In genomic region chr2:237296756-237297155, GRCh38 we compare ENCODE assay signal across 19 cellular contexts.
DNase-seq lines count a peak whose midpoint lies in the region; ATAC-seq and TF ChIP-seq lines count a peak whose summit lies in the region.
"Had no signal": no experiment of that assay in that cellular context is flagged by ENCODE, and none has a peak within 500 bp of the region (broad histone marks: within the 10 kb centered on the region; RNA-seq: fewer than 3 reads in every experiment).

No MANE protein-coding gene starts in this region.

- peak overlapping the region; percentile 84 for H3K27ac Mint-ChIP-seq in nephron progenitor cell
- H3K27ac Mint-ChIP-seq: stimulated activated memory B cell treated with anti-CD40 and anti-IgM and Interleukin-4, amounts not matched to agents 10 μg/mL and 1 μg/mL and 100 μg/mL, for 72 hours; T-helper 17 cell had no signal

- H4K5ac ChIP-seq in IMR-90 (ENCODE audit: low read depth, low read length), result peak overlapping the region; percentile 83

- dilution Hi-C loops in IMR-90 (cut with HindIII; ENCODE audit: low sequenced_read_pairs, unreplicated experiment), result no loop called here

- H3K27me3 ChIP-seq in IMR-90 (ENCODE audit: control insufficient read depth, insufficient read depth, low read length) (no peaks in the 10 kb centered on the region), esophagus muscularis mucosa (peaks cover 0 to 2% (median 0%) of the 10 kb centered on the region in 4 donors), thyroid gland (no peaks in the 10 kb centered on the region), neuronal stem cell (ENCODE audit: control insufficient read depth in 3 of 3, insufficient read depth in 3 of 3, low read depth in 1 of 3, low read length in 3 of 3) (no peaks in the 10 kb centered on the region), upper lobe of right lung (no peaks in the 10 kb centered on the region)
- H3K27me3 ChIP-seq: right lobe of liver had no signal

- H3K36me3 Mint-ChIP-seq in nephron progenitor cell (ENCODE audit: low read depth), result peaks cover 5% of the 10 kb centered on the region
- H3K36me3 Mint-ChIP-seq: stimulated activated memory B cell treated with anti-CD40 and anti-IgM and Interleukin-4, amounts not matched to agents 10 μg/mL and 1 μg/mL and 100 μg/mL, for 72 hours had no signal

- peak overlapping the region; percentile 41 for H3K56ac ChIP-seq in IMR-90 (ENCODE audit: extremely low read depth, insufficient read depth, low read length)

- DNase-seq in IMR-90 (peak; percentile 62), esophagus muscularis mucosa (ENCODE audit: extremely low spot score) (no peak), nephron progenitor cell (no peak), thyroid gland (no peak), neuronal stem cell (ENCODE audit: low spot score) (no peak), NCI-H1105 treated with DMSO at 0.1 percent for 48 hours (lab: John Stamatoyannopoulos, UW) (no peak), upper lobe of right lung (no peak)
- DNase-seq: activated CD4-positive, CD25-positive, alpha-beta regulatory T cell treated with anti-CD3 and anti-CD28 coated beads, Interleukin-2, amount 50 U/mL, for 72 hours; activated naive CD4-positive, alpha-beta T cell treated with anti-CD3 and anti-CD28 coated beads, Interleukin-2, amount 50 U/mL, for 16 hours; cerebellar nuclear complex; MV-4-11; NCI-H2107; NCI-H774; right lobe of liver; RPMI8226; T-helper 17 cell had no signal

- peak overlapping the region; percentile 94 for H4K91ac ChIP-seq in IMR-90 (ENCODE audit: insufficient read depth, low read depth, low read length)
- no peak overlapping the region for H4K91ac ChIP-seq in neuronal stem cell (ENCODE audit: low read depth, low read length, poor library complexity)

- no CpG with 5 or more reads among the region's 2 CpGs for WGBS in IMR-90 (ENCODE audit: extremely low coverage in 2 of 2, insufficient read length in 1 of 2), 2 experiments
- 33% methylated on average over 2 of the region's 2 CpGs for WGBS in esophagus muscularis mucosa
- 44 to 53% methylated on average over 2 of the region's 2 CpGs for WGBS in thyroid gland, 2 donors
- no CpG with 5 or more reads among the region's 2 CpGs for WGBS in neuronal stem cell (ENCODE audit: extremely low coverage in 2 of 2, insufficient read length in 2 of 2, insufficient replicate concordance in 1 of 2), 2 donors

- no peak for TF ChIP-seq RAD21 in IMR-90 (IDR thresholded peaks at IDR 0.05; ENCODE audit: low read length)

- H3K4me1 Mint-ChIP-seq in nephron progenitor cell, result peaks cover 56% of the 10 kb centered on the region
- H3K4me1 Mint-ChIP-seq: stimulated activated memory B cell treated with anti-CD40 and anti-IgM and Interleukin-4, amounts not matched to agents 10 μg/mL and 1 μg/mL and 100 μg/mL, for 72 hours; T-helper 17 cell had no signal

- H2BK12ac ChIP-seq in neuronal stem cell (ENCODE audit: low read length), result no peak overlapping the region

- H3K27ac ChIP-seq in IMR-90 (ENCODE audit: insufficient read depth, low read length) (peak overlapping the region; percentile 82), esophagus muscularis mucosa (replicated peaks in 1 of 4) (peak overlapping the region; percentile 58 to 88 (median 73)), thyroid gland (peak overlapping the region; percentile 87 to 90 (median 88)), neuronal stem cell (replicated peaks; ENCODE audit: low read length) (no peak overlapping the region), upper lobe of right lung (no peak overlapping the region)

- H2BK5ac ChIP-seq in IMR-90 (ENCODE audit: low read depth, low read length, poor library complexity, severe bottlenecking), result peak overlapping the region; percentile 73
- no peak overlapping the region for H2BK5ac ChIP-seq in neuronal stem cell (ENCODE audit: low read length)

- TF ChIP-seq CTCF in IMR-90 (conservative IDR thresholded peaks at IDR 0.05; ENCODE audit: low read depth, low read length) (no peak), esophagus muscularis mucosa (IDR thresholded peaks at IDR 0.05) (no peak), nephron progenitor cell (IDR thresholded peaks at IDR 0.05) (no peak), thyroid gland (IDR thresholded peaks at IDR 0.05) (no peak), upper lobe of right lung (IDR thresholded peaks at IDR 0.05) (no peak)

- H3K23ac ChIP-seq in IMR-90 (ENCODE audit: low read depth, low read length) (peak overlapping the region; percentile 86), neuronal stem cell (ENCODE audit: low read depth, low read length, poor library complexity) (no peak overlapping the region)

- CTCF ChIA-PET in IMR-90 (lab: Yijun Ruan, JAX), result interaction anchor here (0.6 kb wide), 1 partner anchor 275 kb away, joined by 5 read pairs; no protein-coding TSS in a partner anchor

- H3K4me3 Mint-ChIP-seq in nephron progenitor cell, result no peak overlapping the region
- H3K4me3 Mint-ChIP-seq: stimulated activated memory B cell treated with anti-CD40 and anti-IgM and Interleukin-4, amounts not matched to agents 10 μg/mL and 1 μg/mL and 100 μg/mL, for 72 hours; T-helper 17 cell had no signal

- no TSS peak for BruUV-seq in IMR-90 (replicated peaks; lab: Mats Ljungman, UMichigan)

- peak overlapping the region; percentile 87 for H2AK5ac ChIP-seq in IMR-90 (ENCODE audit: low read depth, low read length)
- H2AK5ac ChIP-seq in neuronal stem cell (ENCODE audit: low read depth, low read length), result no peak overlapping the region

- H2BK15ac ChIP-seq in IMR-90 (ENCODE audit: low read depth, low read length) (peak overlapping the region; percentile 84; the same call in 2 of the 3 replicates), neuronal stem cell (ENCODE audit: low read length) (no peak overlapping the region)

- in situ Hi-C loops in IMR-90 (cut with MboI; ENCODE audit: low sequenced_read_pairs), result no loop called here

- peak overlapping the region; percentile 84 to 85 for H4K8ac ChIP-seq in IMR-90 (ENCODE audit: low read depth in 2 of 2, low read length in 2 of 2)
- H4K8ac ChIP-seq in neuronal stem cell (ENCODE audit: low read depth, low read length), result no peak overlapping the region

- no peak for TF ChIP-seq EP300 in esophagus muscularis mucosa (IDR thresholded peaks at IDR 0.05)

- H3K9ac ChIP-seq in IMR-90 (ENCODE audit: low read depth, low read length) (peak overlapping the region; percentile 29), neuronal stem cell (ENCODE audit: low read depth, low read length, poor library complexity) (no peak overlapping the region)

- H2AFZ ChIP-seq in IMR-90 (replicated peaks; ENCODE audit: low read length, poor library complexity) (no peak overlapping the region), neuronal stem cell (ENCODE audit: low read length) (no peak overlapping the region)

- intact Hi-C loops in IMR-90 (cut with micrococcal nuclease), result no loop called here
- intact Hi-C loops in esophagus muscularis mucosa (cut with DNase I), result no loop called here
- intact Hi-C loops in thyroid gland (cut with DNase I), result no loop called here
- intact Hi-C loops in upper lobe of right lung (cut with DNase I), result no loop called here

- H3K4me3 ChIP-seq in IMR-90 (ENCODE audit: insufficient read depth, low read depth, low read length) (no peak overlapping the region), esophagus muscularis mucosa (no peak overlapping the region), thyroid gland (replicated peaks in 1 of 3) (no peak overlapping the region), neuronal stem cell (ENCODE audit: low read length in 2 of 2) (no peak overlapping the region), upper lobe of right lung (no peak overlapping the region)
- H3K4me3 ChIP-seq: GM12878, right lobe of liver had no signal

- H3K9me1 ChIP-seq in IMR-90 (ENCODE audit: insufficient read depth, low read length), result peaks cover 43% of the 10 kb centered on the region

- ATAC-seq in IMR-90 (ENCODE audit: low read depth), result peak; percentile 8; the same call in 1 of the 2 replicates
- no peak for ATAC-seq in GM19463 (IDR thresholded peaks at IDR 0.05; ENCODE audit: unreplicated experiment)
- ATAC-seq in upper lobe of right lung, result no peak
- ATAC-seq: GM12878; right lobe of liver; stimulated activated memory B cell treated with anti-CD40 and anti-IgM and Interleukin-4, amounts not matched to agents 10 μg/mL and 1 μg/mL and 100 μg/mL, for 72 hours; T-helper 17 cell had no signal

- H3K27me3 Mint-ChIP-seq in nephron progenitor cell (ENCODE audit: low read depth, poor library complexity), result peaks cover 3% of the 10 kb centered on the region

- H3K4me2 ChIP-seq in IMR-90 (ENCODE audit: low read depth, low read length) (no peak overlapping the region), neuronal stem cell (ENCODE audit: insufficient read depth, low read length, poor library complexity, severe bottlenecking) (no peak overlapping the region)

- H2BK20ac ChIP-seq in IMR-90 (ENCODE audit: low read depth, low read length), result peak overlapping the region; percentile 96

- peaks cover 4% of the 10 kb centered on the region; the same call in 1 of the 2 replicates for H3K9me3 ChIP-seq in IMR-90 (ENCODE audit: control insufficient read depth, insufficient read depth, low read length)
- H3K9me3 ChIP-seq in esophagus muscularis mucosa, result peaks cover 0 to 6% (median 3%) of the 10 kb centered on the region in 4 donors
- H3K9me3 ChIP-seq in thyroid gland, result no peaks in the 10 kb centered on the region
- H3K9me3 ChIP-seq in neuronal stem cell (replicated peaks in 1 of 2; ENCODE audit: control insufficient read depth in 2 of 2, insufficient read depth in 1 of 2, low read depth in 1 of 2, low read length in 2 of 2), result peaks cover 0 to 2% of the 10 kb centered on the region in 2 donors
- H3K9me3 ChIP-seq in upper lobe of right lung, result no peaks in the 10 kb centered on the region
- H3K9me3 ChIP-seq: right lobe of liver had no signal

- H3K4me1 ChIP-seq in IMR-90 (ENCODE audit: control insufficient read depth, insufficient read depth, low read length) (peaks cover 30% of the 10 kb centered on the region), esophagus muscularis mucosa (peaks cover 10 to 61% (median 50%) of the 10 kb centered on the region in 4 donors), thyroid gland (peaks cover 32 to 51% of the 10 kb centered on the region in 2 donors), neuronal stem cell (ENCODE audit: control insufficient read depth in 2 of 2, insufficient read depth in 1 of 2, low read depth in 1 of 2, low read length in 2 of 2) (peaks cover 0 to 3% of the 10 kb centered on the region in 2 donors), upper lobe of right lung (peaks cover 14% of the 10 kb centered on the region)
- H3K4me1 ChIP-seq: right lobe of liver had no signal

- H3K4ac ChIP-seq in IMR-90 (ENCODE audit: low read depth, low read length) (peak overlapping the region; percentile 88), neuronal stem cell (ENCODE audit: low read length) (no peak overlapping the region)

- peaks cover 5 to 36% of the 10 kb centered on the region in 2 experiments; a peak in 3 of 4 replicates for H3K79me1 ChIP-seq in IMR-90 (ENCODE audit: low read depth in 1 of 2, low read length in 2 of 2)
- H3K79me1 ChIP-seq in neuronal stem cell (ENCODE audit: low read depth, low read length), result no peaks in the 10 kb centered on the region

- H2BK120ac ChIP-seq in IMR-90 (ENCODE audit: low read depth, low read length) (peak overlapping the region; percentile 93), neuronal stem cell (ENCODE audit: low read depth, low read length) (no peak overlapping the region)

- H3K14ac ChIP-seq in IMR-90 (replicated peaks; ENCODE audit: low read depth, low read length), result peak overlapping the region; percentile 92
- H3K14ac ChIP-seq in neuronal stem cell (ENCODE audit: low read length), result no peak overlapping the region

- POLR2A ChIA-PET in IMR-90 (lab: Charles Lee; ENCODE audit: unreplicated experiment), result interaction anchor here (0.6 kb wide), 1 partner anchor 40 kb away, joined by 3 read pairs; no protein-coding TSS in a partner anchor

- H4K20me1 ChIP-seq in IMR-90 (ENCODE audit: insufficient read depth, low read length), result no peaks in the 10 kb centered on the region

- H3K36me3 ChIP-seq in IMR-90 (ENCODE audit: control insufficient read depth, insufficient read depth, low read length) (no peaks in the 10 kb centered on the region), esophagus muscularis mucosa (no peaks in the 10 kb centered on the region), thyroid gland (no peaks in the 10 kb centered on the region), neuronal stem cell (replicated peaks in 1 of 2; ENCODE audit: control insufficient read depth in 2 of 2, insufficient read depth in 2 of 2, low read length in 2 of 2) (no peaks in the 10 kb centered on the region), upper lobe of right lung (no peaks in the 10 kb centered on the region)
- H3K36me3 ChIP-seq: right lobe of liver had no signal

- TF ChIP-seq POLR2A in IMR-90 (IDR thresholded peaks at IDR 0.05; ENCODE audit: low read depth, low read length), result no peak
- TF ChIP-seq POLR2A in esophagus muscularis mucosa (IDR thresholded peaks at IDR 0.05; ENCODE audit: low read depth), result no peak
- TF ChIP-seq POLR2A in thyroid gland (IDR thresholded peaks at IDR 0.05), result no peak

- H3K9me3 Mint-ChIP-seq in nephron progenitor cell, result peaks cover 11% of the 10 kb centered on the region

- no peak overlapping the region for H2AK9ac ChIP-seq in IMR-90 (replicated peaks; ENCODE audit: low read depth, low read length, poor library complexity)

- H3K18ac ChIP-seq in IMR-90 (ENCODE audit: low read depth, low read length) (peak overlapping the region; percentile 97), neuronal stem cell (ENCODE audit: low read length) (no peak overlapping the region)

Comparison
In these comparisons a context has a peak if more than half of its experiments do, and no peak if none do; other contexts are left out.
1. H3K27ac ChIP-seq: peak in IMR-90 (single experiment), esophagus muscularis mucosa (4 of 4) and thyroid gland (3 of 3); none in neuronal stem cell (single experiment) and upper lobe of right lung (single experiment).